ENCODE assay signal across 20 cellular contexts in genomic region chr9:94511134-94511942, GRCh38. TPM values are rescaled to one million over a fixed set of nuclear protein-coding genes. Genes with fewer than 3 reads are reported as not detected.
A peak's percentile ranks its signal among the peaks of the same experiment; 100 is the strongest.
DNase-seq lines count a peak whose midpoint lies in the region; ATAC-seq, FAIRE-seq and TF ChIP-seq lines count a peak whose summit lies in the region.
"Had no signal": no experiment of that assay in that cellular context is flagged by ENCODE, and none has a peak within 500 bp of the region (broad histone marks: within the 10 kb centered on the region; RNA-seq: fewer than 3 reads in every experiment).

No MANE protein-coding gene starts in this region.

- H3K79me2 ChIP-seq in GM23338 (replicated peaks; ENCODE audit: insufficient read depth) (0 out of 2 replicates have a peak, but pooled peaks cover under 1% of the 10 kb centered on the region), HepG2 (ENCODE audit: insufficient read depth, low read length) (no peaks in the 10 kb centered on the region)

- peaks cover 5% of the 10 kb centered on the region; the same call in 1 of the 2 replicates for H3K4me1 ChIP-seq in GM23338 (ENCODE audit: insufficient read depth)
- H3K4me1 ChIP-seq in HepG2 (ENCODE audit: insufficient read depth, low read length): peaks cover 74% of the 10 kb centered on the region
- H3K4me1 ChIP-seq: esophagus muscularis mucosa, left lung, suprapubic skin had no signal

- no peak overlapping the region for H2AFZ ChIP-seq in GM23338
- H2AFZ ChIP-seq in HepG2 (ENCODE audit: low read length): no peak overlapping the region

- intact Hi-C loops in HepG2 (cut with micrococcal nuclease; ENCODE audit: unreplicated experiment): no loop called here

- no peak overlapping the region for H3K4me2 ChIP-seq in GM23338
- H3K4me2 ChIP-seq in HepG2 (ENCODE audit: low read depth, low read length): no peak overlapping the region

- no peak overlapping the region for H3K4me3 Mint-ChIP-seq in GM23338

- H3K9ac ChIP-seq in HepG2 (ENCODE audit: insufficient read depth, low read depth, low read length): no peak overlapping the region

- WGBS in HepG2 (ENCODE audit: low lambda C conversion rate): 68% methylated on average over 6 of the region's 6 CpGs

- no peaks in the 10 kb centered on the region for H3K36me3 Mint-ChIP-seq in GM23338 (ENCODE audit: low read depth)

- no peaks in the 10 kb centered on the region for H3K9me3 ChIP-seq in HepG2 (ENCODE audit: low read length)
- H3K9me3 ChIP-seq: esophagus muscularis mucosa, left lung, suprapubic skin had no signal

- in situ Hi-C loops in HepG2 (cut with HindIII; ENCODE audit: extremely low pct_ligation_motif_present, low pct_unique_long_range_greater_than_20kb): no loop called here

- H3K9me2 ChIP-seq in GM23338 (ENCODE audit: insufficient read depth): no peaks in the 10 kb centered on the region

- DNase-seq in AG10803 (ENCODE audit: low read depth) (peak; percentile 12), GM23338 (ENCODE audit: low spot score) (peak; percentile 36), SK-N-DZ (ENCODE audit: low spot score) (peak; percentile 33), HepG2 (ENCODE audit: low spot score) (peak; percentile 63), islet precursor cell (no peak), GDM1 (lab: John Stamatoyannopoulos, UW) (no peak)
- DNase-seq: activated CD4-positive, alpha-beta T cell treated with anti-CD3 and anti-CD28 coated beads for 1 hour; central memory CD4-positive, alpha-beta T cell; effector CD4-positive, alpha-beta T cell; GOT3; Karpas-422; left lung; NCI-H1105 treated with DMSO at 0.1 percent for 48 hours; NCI-H2081 treated with DMSO at 0.1 percent for 48 hours; NCI-H526 had no signal

- H3F3A ChIP-seq in GM23338 (replicated peaks; ENCODE audit: low read depth): no peaks in the 10 kb centered on the region

- H3K4me1 Mint-ChIP-seq in GM23338: peaks cover 11% of the 10 kb centered on the region

- H3K36me3 ChIP-seq in GM23338 (ENCODE audit: insufficient read depth): no peaks in the 10 kb centered on the region
- H3K36me3 ChIP-seq in HepG2 (replicated peaks in 1 of 2; ENCODE audit: control insufficient read depth in 1 of 2, insufficient read depth in 2 of 2, low read length in 2 of 2): no peaks in the 10 kb centered on the region
- H3K36me3 ChIP-seq: esophagus muscularis mucosa, left lung, suprapubic skin had no signal

- no TSS peak for BruUV-seq in HepG2 (replicated peaks; lab: Mats Ljungman, UMichigan)

- CTCF ChIA-PET in HepG2 (lab: Yijun Ruan, JAX; ENCODE audit: low intra/inter-chr PET ratio, low total read pairs): no interaction called here

- no peak for TF ChIP-seq POLR2A in HepG2 (IDR thresholded peaks at IDR 0.05; ENCODE audit: insufficient read depth in 1 of 2, low read depth in 2 of 2, low read length in 2 of 2)

- TF ChIP-seq EP300 in HepG2 (IDR thresholded peaks at IDR 0.05; ENCODE audit: low read depth in 2 of 2, low read length in 2 of 2): no peak
- no peak for TF ChIP-seq EP300 in HepG2 (CRISPR knock-in tag; IDR thresholded peaks at IDR 0.05; ENCODE audit: borderline replicate concordance)

- H4K20me1 ChIP-seq in GM23338 (replicated peaks; ENCODE audit: insufficient read depth): no peaks in the 10 kb centered on the region
- no peaks in the 10 kb centered on the region for H4K20me1 ChIP-seq in HepG2 (ENCODE audit: insufficient read depth, low read length)

- POLR2A ChIA-PET in HepG2 (lab: Yijun Ruan, JAX): no interaction called here

- H3K27me3 Mint-ChIP-seq in GM23338 (ENCODE audit: insufficient read depth, low read depth, poor library complexity): peaks cover 2% of the 10 kb centered on the region

- no peak for TF ChIP-seq RAD21 in HepG2 (CRISPR knock-in tag; IDR thresholded peaks at IDR 0.05)

- no peak overlapping the region for H3K27ac Mint-ChIP-seq in GM23338
- H3K27ac Mint-ChIP-seq: activated T-helper 2 cell treated with anti-CD3 and anti-CD28 coated beads, Interferon-gamma antibody, Interleukin-2, Interleukin-4, amounts not matched to agents 10 μg/mL and 5 μg/mL and 100 μg/mL, durations not matched to agents 14 hours and 24 hours and 36 hours had no signal

- no peaks in the 10 kb centered on the region for H3K9me3 Mint-ChIP-seq in GM23338
- H3K9me3 Mint-ChIP-seq: activated T-helper 2 cell treated with anti-CD3 and anti-CD28 coated beads, Interferon-gamma antibody, Interleukin-2, Interleukin-4, amounts not matched to agents 10 μg/mL and 5 μg/mL and 100 μg/mL, durations not matched to agents 14 hours and 24 hours and 36 hours had no signal

- H3K4me3 ChIP-seq in AG10803 (ENCODE audit: low read length) (no peak overlapping the region), GM23338 (no peak overlapping the region), HepG2 (replicated peaks in 1 of 3; ENCODE audit: insufficient read depth in 1 of 3, low read depth in 2 of 3, low read length in 3 of 3) (no peak overlapping the region)
- H3K4me3 ChIP-seq: esophagus muscularis mucosa, left lung, suprapubic skin had no signal

- H3K27ac ChIP-seq in GM23338 (ENCODE audit: low read depth): no peak overlapping the region
- peak overlapping the region; percentile 56 for H3K27ac ChIP-seq in HepG2 (ENCODE audit: extremely low read length, insufficient read depth, low read length)
- H3K27ac ChIP-seq: esophagus muscularis mucosa, left lung, suprapubic skin had no signal

- ATAC-seq in GM23338 (peak; percentile 39; the same call in 2 of the 3 replicates), HepG2 (peak; percentile 50), GM21447 (IDR thresholded peaks at IDR 0.05; ENCODE audit: unreplicated experiment) (no peak), HG03159 (IDR thresholded peaks at IDR 0.05; ENCODE audit: unreplicated experiment) (no peak)
- ATAC-seq: left lung had no signal

- no peak for TF ChIP-seq CTCF in AG10803 (conservative IDR thresholded peaks at IDR 0.05; ENCODE audit: low read length)
- TF ChIP-seq CTCF in GM23338 (conservative IDR thresholded peaks at IDR 0.05; ENCODE audit: low read depth in 2 of 2): no peak
- no peak for TF ChIP-seq CTCF in HepG2 (CRISPR knock-in tag; IDR thresholded peaks at IDR 0.05)

- FAIRE-seq in HepG2 (lab: Jason Lieb, UNC): no peak

- no peaks in the 10 kb centered on the region for H3K27me3 ChIP-seq in GM23338 (ENCODE audit: insufficient read depth)
- no peaks in the 10 kb centered on the region for H3K27me3 ChIP-seq in HepG2 (ENCODE audit: control insufficient read depth in 1 of 2, insufficient read depth in 2 of 2, low read length in 2 of 2)
- H3K27me3 ChIP-seq: esophagus muscularis mucosa, left lung, suprapubic skin had no signal

TF ChIP-seq in GM23338, 12 proteins besides CTCF, POLR2A, EP300 and RAD21 (continues in another document):
- TF ChIP-seq ZNF331 (CRISPR knock-in tag; IDR thresholded peaks at IDR 0.05; ENCODE audit: low read depth): no peak

TF ChIP-seq in HepG2, 621 proteins besides CTCF, POLR2A, EP300 and RAD21 (continues in another document):
- TF ChIP-seq ARID3A (IDR thresholded peaks at IDR 0.05; ENCODE audit: low read depth, low read length) (peak; percentile 25; the same call in 1 of the 2 replicates), ZZZ3 (CRISPR knock-in tag; IDR thresholded peaks at IDR 0.05; ENCODE audit: borderline replicate concordance) (no peak)

RNA-seq across cellular contexts. Expression of gene PCAT7, which starts 43.5 kb away (rescaled TPM):
- total RNA-seq in GM23338 (2014; rRNA removed; shearing (Covaris generic)): 3.3 and 5.5 TPM in 2 replicates
- polyA plus RNA-seq in GM23338 (2016; fragmentation: Nextera tagmentation; extraction: Ambion mirVana) (4.0 TPM in 2 replicates), HepG2 (2011; rRNA removed) (3.8 and 3.9 TPM in 2 replicates)
- 0.16 and 1.2 TPM in 2 replicates for polyA plus RNA-seq in SK-N-DZ (2014; cell fraction: cytosol; rRNA removed)
- 0.28 TPM in 1 of 2 replicates, not detected in the other for polyA plus RNA-seq in SK-N-DZ (2014; cell fraction: nucleus; rRNA removed)
- 2.3 and 3.2 TPM in 2 replicates for total RNA-seq in HepG2 (2016; rRNA removed; fragmentation: Illumina TruSeq; extraction: Trizol)
- total RNA-seq in HepG2 (2016; cell fraction: cytosol; rRNA removed; fragmentation: Illumina TruSeq; extraction: Trizol; ENCODE audit: low read depth): 0.62 and 0.71 TPM in 2 replicates
- 2.3 and 2.7 TPM in 2 replicates for total RNA-seq in HepG2 (2016; cell fraction: insoluble cytoplasmic fraction; rRNA removed; fragmentation: Illumina TruSeq; extraction: Trizol)
- total RNA-seq in HepG2 (2016; cell fraction: membrane; rRNA removed; fragmentation: Illumina TruSeq; extraction: Trizol): 1.7 and 2.3 TPM in 2 replicates
- 2.2 and 2.9 TPM in 2 replicates for total RNA-seq in HepG2 (2016; cell fraction: nucleus; rRNA removed; fragmentation: Illumina TruSeq; extraction: Trizol)
- polyA plus RNA-seq in HepG2 (2011; cell fraction: cytosol; rRNA removed): 2.4 and 3.8 TPM in 2 replicates
- 3.3 and 4.5 TPM in 2 replicates for polyA plus RNA-seq in HepG2 (2011; cell fraction: nucleus; rRNA removed)
- 3.1 and 3.5 TPM in 2 replicates for polyA plus RNA-seq in HepG2 (2012)
- polyA plus RNA-seq in HepG2 (2016; cell fraction: cytosol; fragmentation: Illumina TruSeq; extraction: Trizol; ENCODE audit: low read depth): 1.1 and 1.5 TPM in 2 replicates
- 2.5 and 3.2 TPM in 2 replicates for polyA plus RNA-seq in HepG2 (2016; cell fraction: insoluble cytoplasmic fraction; fragmentation: Illumina TruSeq; extraction: Trizol; ENCODE audit: low read depth)
- 1.4 and 2.2 TPM in 2 replicates for polyA plus RNA-seq in HepG2 (2016; cell fraction: membrane; fragmentation: Illumina TruSeq; extraction: Trizol; ENCODE audit: low read depth)
- polyA plus RNA-seq in HepG2 (2016; cell fraction: nucleus; fragmentation: Illumina TruSeq; extraction: Trizol; ENCODE audit: insufficient read depth, low read depth): 3.5 and 3.8 TPM in 2 replicates
- polyA minus RNA-seq in HepG2 (2011; rRNA and poly(A)+ RNA removed; ENCODE audit: low replicate concordance): 2.2 and 3.5 TPM in 2 replicates
- polyA minus RNA-seq in HepG2 (2011; cell fraction: cytosol; rRNA and poly(A)+ RNA removed): 1.8 and 3.5 TPM in 2 replicates
- 6.2 and 8.3 TPM in 2 replicates for polyA minus RNA-seq in HepG2 (2011; cell fraction: nucleus; rRNA and poly(A)+ RNA removed)
- total RNA-seq: activated T-helper 2 cell treated with anti-CD3 and anti-CD28 coated beads, Interferon-gamma antibody, Interleukin-2, Interleukin-4, amounts not matched to agents 10 μg/mL and 5 μg/mL and 100 μg/mL, durations not matched to agents 14 hours and 24 hours and 36 hours; esophagus muscularis mucosa had no signal

Comparison
In these comparisons a context has a peak if more than half of its experiments do, and no peak if none do; other contexts are left out.
1. DNase-seq: peak in AG10803 (single experiment), GM23338 (single experiment), SK-N-DZ (single experiment) and HepG2 (single experiment); none in islet precursor cell (single experiment) and GDM1 (single experiment).
2. ATAC-seq: peak in GM23338 (single experiment) and HepG2 (single experiment); none in GM21447 (single experiment) and HG03159 (single experiment).